Comparison of ENCODE assay signal across 9 cellular contexts in the genomic region with DNA sequence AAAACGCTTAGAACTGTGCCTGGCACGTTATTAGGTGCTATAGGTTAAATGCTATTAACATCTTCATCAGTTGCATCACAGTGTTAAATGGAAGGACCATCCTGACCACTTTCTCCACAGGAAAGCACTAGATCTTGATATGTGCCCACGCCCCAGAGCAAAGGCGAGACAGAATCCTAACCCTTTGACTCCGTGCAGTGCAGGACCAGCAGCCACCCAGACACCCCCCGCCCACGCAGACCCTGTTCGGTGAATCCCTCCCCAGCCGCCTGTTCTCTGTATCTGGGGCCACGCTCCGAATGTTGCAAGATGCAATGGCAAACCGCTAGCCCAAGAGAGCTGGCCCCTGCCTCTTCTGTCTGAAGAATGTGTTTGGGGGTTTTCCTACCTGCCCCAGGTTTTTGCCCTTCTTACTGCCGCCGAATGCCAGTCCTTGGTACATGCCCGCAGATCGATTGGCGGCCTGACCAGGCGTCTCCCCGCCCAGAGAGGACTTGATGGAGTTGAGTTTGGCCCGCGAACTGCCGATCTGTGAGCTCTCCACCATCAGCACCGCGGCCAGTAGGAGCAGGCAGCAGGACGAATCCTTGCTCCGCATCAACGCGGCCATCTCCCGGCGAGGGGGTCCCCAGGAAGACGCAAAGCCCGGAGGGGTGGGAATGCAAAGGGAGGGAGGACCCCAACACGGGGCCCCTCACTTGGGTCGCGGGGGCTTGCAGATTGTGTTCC. TPM values are rescaled to one million over a fixed set of nuclear protein-coding genes. Genes with fewer than 3 reads are reported as not detected.
A peak's percentile ranks its signal among the peaks of the same experiment; 100 is the strongest.
DNase-seq lines count a peak whose midpoint lies in the region; ATAC-seq and TF ChIP-seq lines count a peak whose summit lies in the region.
"Had no signal": no experiment of that assay in that cellular context is flagged by ENCODE, and none has a peak within 500 bp of the region (broad histone marks: within the 10 kb centered on the region; RNA-seq: fewer than 3 reads in every experiment).

No MANE protein-coding gene starts in this region.

- intact Hi-C loops in spleen (cut with DNase I; ENCODE audit: low total_unique reads): no loop called here

- TF ChIP-seq CTCF in spleen (IDR thresholded peaks at IDR 0.05 in 8 of 11, conservative IDR thresholded peaks at IDR 0.05 in 3 of 11): no peak

- DNase-seq in DMS53 (lab: John Stamatoyannopoulos, UW) (peak; percentile 46), DMS53 treated with DMSO at 0.1 percent for 48 hours (lab: John Stamatoyannopoulos, UW; ENCODE audit: unreplicated experiment) (no peak), spleen (peak; percentile 72), T-helper 9 cell (no peak), OCI-M1 (lab: John Stamatoyannopoulos, UW) (no peak), NCI-H2081 treated with DMSO at 0.1 percent for 48 hours (lab: John Stamatoyannopoulos, UW) (no peak)
- DNase-seq in activated naive CD8-positive, alpha-beta T cell treated with anti-CD3 and anti-CD28 coated beads, Interleukin-2, amount 10 ng/mL, durations not matched to agents 7 days and 5 days: peak; percentile 27

- H3K27me3 ChIP-seq in iPS-15b (ENCODE audit: control insufficient read depth, insufficient read depth, low read length) (peaks cover 68% of the 10 kb centered on the region), spleen (replicated peaks in 1 of 7) (peaks cover 0 to 63% (median 41%) of the 10 kb centered on the region in 7 donors)

- no peak overlapping the region for H3K27ac ChIP-seq in spleen

- H3K27me3 Mint-ChIP-seq in activated naive CD8-positive, alpha-beta T cell treated with anti-CD3 and anti-CD28 coated beads, Interleukin-2, amount 10 ng/mL, durations not matched to agents 7 days and 5 days: peaks cover 51% of the 10 kb centered on the region

- H3K27ac Mint-ChIP-seq in activated naive CD8-positive, alpha-beta T cell treated with anti-CD3 and anti-CD28 coated beads, Interleukin-2, amount 10 ng/mL, durations not matched to agents 7 days and 5 days: no peak overlapping the region

- ATAC-seq in activated naive CD8-positive, alpha-beta T cell treated with anti-CD3 and anti-CD28 coated beads, Interleukin-2, amount 10 ng/mL, durations not matched to agents 7 days and 5 days (ENCODE audit: low read depth): no peak
- ATAC-seq: left colon had no signal

- WGBS in spleen, 5 donors: 1 to 8% (median 3%) methylated on average over 29 to 35 of the region's 35 CpGs

- peaks cover 20% of the 10 kb centered on the region for H3K4me1 Mint-ChIP-seq in activated naive CD8-positive, alpha-beta T cell treated with anti-CD3 and anti-CD28 coated beads, Interleukin-2, amount 10 ng/mL, durations not matched to agents 7 days and 5 days

- peak overlapping the region; percentile 76 for H3K4me3 Mint-ChIP-seq in activated naive CD8-positive, alpha-beta T cell treated with anti-CD3 and anti-CD28 coated beads, Interleukin-2, amount 10 ng/mL, durations not matched to agents 7 days and 5 days

- H3K9me3 ChIP-seq in iPS-15b (ENCODE audit: control insufficient read depth, insufficient read depth, low read length): no peaks in the 10 kb centered on the region
- H3K9me3 ChIP-seq in spleen: no peaks in the 10 kb centered on the region

- no peaks in the 10 kb centered on the region for H3K36me3 Mint-ChIP-seq in activated naive CD8-positive, alpha-beta T cell treated with anti-CD3 and anti-CD28 coated beads, Interleukin-2, amount 10 ng/mL, durations not matched to agents 7 days and 5 days

- H3K4me3 ChIP-seq in iPS-15b (ENCODE audit: low read depth, low read length) (peak overlapping the region; percentile 62), spleen (peak overlapping the region; percentile 13 to 59 (median 28))

- POLR2A ChIA-PET in activated naive CD8-positive, alpha-beta T cell treated with anti-CD3 and anti-CD28 coated beads, Interleukin-2, amount 10 ng/mL, durations not matched to agents 7 days and 5 days (lab: Charles Lee): no interaction called here

- no peak for TF ChIP-seq POLR2A in spleen (IDR thresholded peaks at IDR 0.05)

- H3K9me3 Mint-ChIP-seq in activated naive CD8-positive, alpha-beta T cell treated with anti-CD3 and anti-CD28 coated beads, Interleukin-2, amount 10 ng/mL, durations not matched to agents 7 days and 5 days: no peaks in the 10 kb centered on the region

- H3K4me1 ChIP-seq in iPS-15b (ENCODE audit: control insufficient read depth, insufficient read depth, low read length) (no peaks in the 10 kb centered on the region), spleen (peaks cover 0 to 38% (median 21%) of the 10 kb centered on the region in 6 donors)

- H3K36me3 ChIP-seq in iPS-15b (ENCODE audit: control insufficient read depth, insufficient read depth, low read length) (no peaks in the 10 kb centered on the region), spleen (no peaks in the 10 kb centered on the region)

- no peak overlapping the region for H3K9ac ChIP-seq in iPS-15b (ENCODE audit: low read depth, low read length)

RNA-seq across cellular contexts. Expression of gene DKK2, which starts 1.0 kb away (rescaled TPM):
- total RNA-seq in activated naive CD8-positive, alpha-beta T cell treated with anti-CD3 and anti-CD28 coated beads, Interleukin-2, amount 10 ng/mL, durations not matched to agents 7 days and 5 days: not detected
- 1 to 10 TPM in 1 of 7 donors, under 1 TPM in 6; 0.26 to 2.0 (median 0.75) TPM for total RNA-seq in spleen
- under 1 TPM; 0.20 to 0.29 (median 0.26) TPM for polyA plus RNA-seq in spleen

Comparison
In these comparisons a context has a peak if more than half of its experiments do, and no peak if none do; other contexts are left out.
1. DNase-seq: peak in DMS53 (single experiment), activated naive CD8-positive, alpha-beta T cell treated with anti-CD3 and anti-CD28 coated beads, Interleukin-2, amount 10 ng/mL, durations not matched to agents 7 days and 5 days (single experiment) and spleen (single experiment); none in DMS53 treated with DMSO at 0.1 percent for 48 hours (single experiment), T-helper 9 cell (single experiment), OCI-M1 (single experiment) and NCI-H2081 treated with DMSO at 0.1 percent for 48 hours (single experiment).